In genomic region chr17:82548681-82549303, GRCh38 we compare ENCODE assay signal across 11 cellular contexts. TPM values are rescaled to one million over a fixed set of nuclear protein-coding genes. Genes with fewer than 3 reads are reported as not detected.
DNase-seq lines count a peak whose midpoint lies in the region; ATAC-seq and TF ChIP-seq lines count a peak whose summit lies in the region.
"Had no signal": no experiment of that assay in that cellular context is flagged by ENCODE, and none has a peak within 500 bp of the region (broad histone marks: within the 10 kb centered on the region; RNA-seq: fewer than 3 reads in every experiment).

No MANE protein-coding gene starts in this region.

- no peak overlapping the region for H3K4me3 ChIP-seq in testis
- H3K4me3 ChIP-seq in neural progenitor cell: no peak overlapping the region

- peaks cover 36% of the 10 kb centered on the region for H3K4me1 ChIP-seq in testis
- H3K4me1 ChIP-seq in neural progenitor cell: no peaks in the 10 kb centered on the region

- CTCF ChIA-PET in activated CD4-positive, alpha-beta memory T cell treated with anti-CD3 and anti-CD28 coated beads for 36 hours (lab: Charles Lee): interaction anchor here (0.6 to 0.7 kb wide), 2 partner anchors 36 to 248 kb away, joined by 3 to 4 read pairs; no protein-coding TSS in a partner anchor
- CTCF ChIA-PET in activated CD4-positive, alpha-beta memory T cell treated with anti-CD3 and anti-CD28 coated beads, Interleukin-2, amount 10 ng/mL, durations not matched to agents 7 days and 5 days (lab: Charles Lee): interaction anchor here (0.6 kb wide), 1 partner anchor 19 kb away, joined by 3 read pairs; no protein-coding TSS in a partner anchor

- H3K27ac Mint-ChIP-seq in activated CD4-positive, alpha-beta memory T cell treated with anti-CD3 and anti-CD28 coated beads for 36 hours: peak overlapping the region; percentile 18
- H3K27ac Mint-ChIP-seq in activated CD4-positive, alpha-beta memory T cell treated with anti-CD3 and anti-CD28 coated beads, Interleukin-2, amount 10 ng/mL, durations not matched to agents 7 days and 5 days: no peak overlapping the region
- H3K27ac Mint-ChIP-seq in activated naive CD8-positive, alpha-beta T cell treated with anti-CD3 and anti-CD28 coated beads, Interleukin-2, amount 50 U/mL, for 24 hours: no peak overlapping the region
- no peak overlapping the region for H3K27ac Mint-ChIP-seq in neural progenitor cell
- H3K27ac Mint-ChIP-seq: memory B cell had no signal

- POLR2A ChIA-PET in activated CD4-positive, alpha-beta memory T cell treated with anti-CD3 and anti-CD28 coated beads for 36 hours (lab: Charles Lee): no interaction called here
- POLR2A ChIA-PET in activated CD4-positive, alpha-beta memory T cell treated with anti-CD3 and anti-CD28 coated beads, Interleukin-2, amount 10 ng/mL, durations not matched to agents 7 days and 5 days (lab: Charles Lee): no interaction called here

- H3K27ac ChIP-seq in testis: peak overlapping the region in 1 of 2 donors; percentile 45
- H3K27ac ChIP-seq in neural progenitor cell: no peak overlapping the region
- H3K27ac ChIP-seq: epithelial cell of prostate had no signal

- no peaks in the 10 kb centered on the region for H3K27me3 ChIP-seq in testis
- no peaks in the 10 kb centered on the region for H3K27me3 ChIP-seq in neural progenitor cell

- H3K9me3 Mint-ChIP-seq in activated CD4-positive, alpha-beta memory T cell treated with anti-CD3 and anti-CD28 coated beads for 36 hours: no peaks in the 10 kb centered on the region
- no peaks in the 10 kb centered on the region for H3K9me3 Mint-ChIP-seq in activated CD4-positive, alpha-beta memory T cell treated with anti-CD3 and anti-CD28 coated beads, Interleukin-2, amount 10 ng/mL, durations not matched to agents 7 days and 5 days
- no peaks in the 10 kb centered on the region for H3K9me3 Mint-ChIP-seq in activated naive CD8-positive, alpha-beta T cell treated with anti-CD3 and anti-CD28 coated beads, Interleukin-2, amount 50 U/mL, for 24 hours
- H3K9me3 Mint-ChIP-seq in neural progenitor cell: peaks cover 7% of the 10 kb centered on the region
- H3K9me3 Mint-ChIP-seq: memory B cell had no signal

- intact Hi-C loops in activated CD4-positive, alpha-beta memory T cell treated with anti-CD3 and anti-CD28 coated beads for 36 hours (cut with micrococcal nuclease): no loop called here
- intact Hi-C loops in testis (cut with DNase I; ENCODE audit: low total_unique reads): no loop called here

- H2AFZ ChIP-seq in neural progenitor cell (replicated peaks): no peak overlapping the region

- H3F3A ChIP-seq in neural progenitor cell (ENCODE audit: low read depth): peaks cover 11% of the 10 kb centered on the region

- peaks cover 100% of the 10 kb centered on the region for H3K79me2 ChIP-seq in neural progenitor cell (ENCODE audit: low read depth)

- H3K9ac ChIP-seq in neural progenitor cell: no peak overlapping the region

- H3K4me3 Mint-ChIP-seq in activated CD4-positive, alpha-beta memory T cell treated with anti-CD3 and anti-CD28 coated beads for 36 hours: no peak overlapping the region
- no peak overlapping the region for H3K4me3 Mint-ChIP-seq in activated CD4-positive, alpha-beta memory T cell treated with anti-CD3 and anti-CD28 coated beads, Interleukin-2, amount 10 ng/mL, durations not matched to agents 7 days and 5 days
- H3K4me3 Mint-ChIP-seq in activated naive CD8-positive, alpha-beta T cell treated with anti-CD3 and anti-CD28 coated beads, Interleukin-2, amount 50 U/mL, for 24 hours: no peak overlapping the region
- no peak overlapping the region for H3K4me3 Mint-ChIP-seq in neural progenitor cell
- H3K4me3 Mint-ChIP-seq: memory B cell had no signal

- no peak for DNase-seq in activated CD4-positive, alpha-beta memory T cell treated with anti-CD3 and anti-CD28 coated beads for 36 hours
- DNase-seq in activated CD4-positive, alpha-beta memory T cell treated with anti-CD3 and anti-CD28 coated beads, Interleukin-2, amount 10 ng/mL, durations not matched to agents 7 days and 5 days: no peak
- peak; percentile 20 for DNase-seq in activated naive CD8-positive, alpha-beta T cell treated with anti-CD3 and anti-CD28 coated beads, Interleukin-2, amount 50 U/mL, for 24 hours
- DNase-seq in left lobe of liver (ENCODE audit: low spot score) (no peak), testis (peak; percentile 56), neural progenitor cell (ENCODE audit: low spot score) (no peak)
- DNase-seq: NCI-H446 had no signal

- WGBS in testis, 2 donors: 38 to 39% methylated on average over 10 to 14 of the region's 15 CpGs

- no peak for TF ChIP-seq CTCF in testis (IDR thresholded peaks at IDR 0.05)
- TF ChIP-seq CTCF in neural progenitor cell (IDR thresholded peaks at IDR 0.05): no peak

- H3K27me3 Mint-ChIP-seq in activated CD4-positive, alpha-beta memory T cell treated with anti-CD3 and anti-CD28 coated beads for 36 hours: no peaks in the 10 kb centered on the region
- H3K27me3 Mint-ChIP-seq in activated CD4-positive, alpha-beta memory T cell treated with anti-CD3 and anti-CD28 coated beads, Interleukin-2, amount 10 ng/mL, durations not matched to agents 7 days and 5 days: no peaks in the 10 kb centered on the region
- H3K27me3 Mint-ChIP-seq in activated naive CD8-positive, alpha-beta T cell treated with anti-CD3 and anti-CD28 coated beads, Interleukin-2, amount 50 U/mL, for 24 hours: no peaks in the 10 kb centered on the region
- peaks cover 5% of the 10 kb centered on the region for H3K27me3 Mint-ChIP-seq in neural progenitor cell (ENCODE audit: insufficient read depth, low read depth)
- H3K27me3 Mint-ChIP-seq: memory B cell had no signal

- H3K36me3 ChIP-seq in testis (ENCODE audit: low read depth, missing control alignments) (no peaks in the 10 kb centered on the region), neural progenitor cell (no peaks in the 10 kb centered on the region)

- H3K9me3 ChIP-seq in testis (no peaks in the 10 kb centered on the region), neural progenitor cell (ENCODE audit: low read depth) (no peaks in the 10 kb centered on the region)

- no peak overlapping the region for H3K4me2 ChIP-seq in neural progenitor cell

- peaks cover 46% of the 10 kb centered on the region for H3K4me1 Mint-ChIP-seq in activated CD4-positive, alpha-beta memory T cell treated with anti-CD3 and anti-CD28 coated beads for 36 hours (ENCODE audit: low read depth)
- H3K4me1 Mint-ChIP-seq in activated CD4-positive, alpha-beta memory T cell treated with anti-CD3 and anti-CD28 coated beads, Interleukin-2, amount 10 ng/mL, durations not matched to agents 7 days and 5 days: peaks cover 28% of the 10 kb centered on the region
- H3K4me1 Mint-ChIP-seq in activated naive CD8-positive, alpha-beta T cell treated with anti-CD3 and anti-CD28 coated beads, Interleukin-2, amount 50 U/mL, for 24 hours: peaks cover 70% of the 10 kb centered on the region
- peaks cover 24% of the 10 kb centered on the region for H3K4me1 Mint-ChIP-seq in neural progenitor cell

- ATAC-seq in activated naive CD8-positive, alpha-beta T cell treated with anti-CD3 and anti-CD28 coated beads, Interleukin-2, amount 50 U/mL, for 24 hours: no peak
- ATAC-seq in left lobe of liver (peak; percentile 9), HG03159 (IDR thresholded peaks at IDR 0.05; ENCODE audit: unreplicated experiment) (no peak), GM21737 (IDR thresholded peaks at IDR 0.05; ENCODE audit: unreplicated experiment) (no peak)

- H4K20me1 ChIP-seq in neural progenitor cell (ENCODE audit: low read depth): peaks cover 90% of the 10 kb centered on the region

- H3K36me3 Mint-ChIP-seq in activated CD4-positive, alpha-beta memory T cell treated with anti-CD3 and anti-CD28 coated beads for 36 hours: no peaks in the 10 kb centered on the region
- no peaks in the 10 kb centered on the region for H3K36me3 Mint-ChIP-seq in activated CD4-positive, alpha-beta memory T cell treated with anti-CD3 and anti-CD28 coated beads, Interleukin-2, amount 10 ng/mL, durations not matched to agents 7 days and 5 days (ENCODE audit: low read depth)
- H3K36me3 Mint-ChIP-seq in activated naive CD8-positive, alpha-beta T cell treated with anti-CD3 and anti-CD28 coated beads, Interleukin-2, amount 50 U/mL, for 24 hours (ENCODE audit: low read depth): peaks cover 1% of the 10 kb centered on the region
- peaks cover 23% of the 10 kb centered on the region for H3K36me3 Mint-ChIP-seq in neural progenitor cell

- TF ChIP-seq POLR2A in testis (IDR thresholded peaks at IDR 0.05): no peak

RNA-seq across cellular contexts. Expression of gene FOXK2, which starts 29.3 kb away (rescaled TPM):
- 10 to 100 TPM; 49.3 to 60.8 TPM for total RNA-seq in activated CD4-positive, alpha-beta memory T cell treated with anti-CD3 and anti-CD28 coated beads for 36 hours
- total RNA-seq in activated CD4-positive, alpha-beta memory T cell treated with anti-CD3 and anti-CD28 coated beads, Interleukin-2, amount 10 ng/mL, durations not matched to agents 7 days and 5 days: 10 to 100 TPM; 53.3 to 68.2 TPM
- total RNA-seq in left lobe of liver: 16.2 TPM
- 10 to 100 TPM; 94.3 to 95.1 TPM for total RNA-seq in testis
- 85.8 TPM for polyA plus RNA-seq in testis (ENCODE audit: insufficient read depth, low read depth, low replicate concordance)
- 28.1 and 45.9 TPM in 2 replicates for total RNA-seq in neural progenitor cell (ENCODE audit: low replicate concordance)

Comparison
In these comparisons a context has a peak if more than half of its experiments do, and no peak if none do; other contexts are left out.
1. DNase-seq: peak in activated naive CD8-positive, alpha-beta T cell treated with anti-CD3 and anti-CD28 coated beads, Interleukin-2, amount 50 U/mL, for 24 hours (single experiment) and testis (single experiment); none in activated CD4-positive, alpha-beta memory T cell treated with anti-CD3 and anti-CD28 coated beads for 36 hours (single experiment), activated CD4-positive, alpha-beta memory T cell treated with anti-CD3 and anti-CD28 coated beads, Interleukin-2, amount 10 ng/mL, durations not matched to agents 7 days and 5 days (single experiment), left lobe of liver (single experiment) and neural progenitor cell (single experiment).